ENCODE assay signal across 8 cellular contexts in the genomic region with DNA sequence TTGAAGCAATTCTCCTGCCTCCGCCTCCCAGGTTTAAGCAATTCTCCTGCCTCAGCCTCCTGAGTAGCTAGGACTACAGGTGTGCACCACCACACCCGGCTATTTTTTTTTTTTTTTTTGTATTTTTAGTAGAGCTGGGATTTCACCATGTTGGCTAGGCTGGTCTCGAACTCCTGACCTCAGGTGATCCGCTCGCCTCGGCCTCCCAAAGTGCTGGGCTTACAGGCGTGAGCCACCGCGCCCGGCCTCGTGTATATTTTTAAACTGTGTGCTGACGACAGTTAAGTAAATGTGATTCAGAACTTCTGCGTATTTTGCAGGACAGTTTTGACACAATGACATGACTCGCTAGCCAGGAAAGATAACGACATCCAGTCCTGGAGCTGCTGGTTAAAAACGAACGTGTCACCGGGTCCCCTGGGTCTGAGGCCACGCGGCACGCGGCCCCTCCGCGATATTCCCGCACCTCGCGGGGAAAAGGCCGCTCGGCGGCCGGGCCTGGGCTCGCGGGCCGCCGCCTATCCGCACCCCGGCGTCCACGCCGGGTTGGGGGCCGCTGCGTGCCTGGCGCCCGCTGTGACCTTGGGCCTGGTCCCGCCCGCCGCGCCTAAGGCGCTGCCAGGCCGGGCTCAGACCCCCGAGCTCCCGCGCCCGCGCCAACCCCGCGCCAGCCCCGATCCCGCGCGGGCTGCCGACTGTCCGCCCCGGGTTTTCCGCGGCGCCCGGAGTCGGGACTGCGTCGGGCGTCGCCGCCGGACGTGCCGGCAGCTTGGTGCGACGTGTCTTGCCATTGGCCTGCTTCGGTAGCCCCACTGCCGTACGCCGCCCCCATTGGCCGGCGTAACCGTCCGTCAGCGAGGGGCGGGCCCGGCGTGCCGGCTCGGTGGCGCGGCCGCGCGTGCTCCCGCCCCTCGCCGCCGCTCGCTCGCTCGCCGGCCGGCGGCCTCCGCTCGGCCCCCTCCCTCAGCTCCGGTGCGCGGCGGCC. TPM values are rescaled to one million over a fixed set of nuclear protein-coding genes. Genes with fewer than 3 reads are reported as not detected.
A peak's percentile ranks its signal among the peaks of the same experiment; 100 is the strongest.
DNase-seq lines count a peak whose midpoint lies in the region; ATAC-seq and TF ChIP-seq lines count a peak whose summit lies in the region.

Gene FOXK2, plus strand, starts transcription at position 907 of the 985 bp plus-strand sequence. CDS start 157 bp downstream, outside the sequence.

- peak in 3 of 6 experiments; percentile 10 to 27 (median 21) for TF ChIP-seq CTCF in esophagus squamous epithelium (IDR thresholded peaks at IDR 0.05)

- H3K9me3 ChIP-seq in esophagus squamous epithelium = no peaks in the 10 kb centered on the region

- H3K27ac ChIP-seq in esophagus squamous epithelium = peak within 1 kb of the TSS; percentile 86 to 98 (median 96)

- no peaks in the 10 kb centered on the region for H3K27me3 ChIP-seq in esophagus squamous epithelium

- H3K36me3 ChIP-seq in esophagus squamous epithelium = no peaks in the 10 kb centered on the region

- ATAC-seq in GM21717 (IDR thresholded peaks at IDR 0.05; ENCODE audit: unreplicated experiment) = peak; percentile 85

- peaks cover 10 to 43% (median 11%) of the 10 kb centered on the region in 3 donors for H3K4me1 ChIP-seq in esophagus squamous epithelium

- peak within 1 kb of the TSS; percentile 56 to 94 (median 82) for H3K4me3 ChIP-seq in esophagus squamous epithelium

- TF ChIP-seq POLR2A in esophagus squamous epithelium (IDR thresholded peaks at IDR 0.05) = peak in 3 of 4 donors; percentile 28 to 87 (median 75)

- peak; percentile 88 for DNase-seq in DMS53 treated with DMSO at 0.1 percent for 48 hours (lab: John Stamatoyannopoulos, UW; ENCODE audit: unreplicated experiment)
- DNase-seq in KG1 (lab: John Stamatoyannopoulos, UW) = peak; percentile 87
- DNase-seq in RPMI7951 (ENCODE audit: low read depth) = peak; percentile 91
- DNase-seq in activated T-helper 1 cell treated with Interleukin-2 at 50 U/mL for 16 hours (ENCODE audit: low read depth) = peak; percentile 95
- DNase-seq in esophagus squamous epithelium (lab: John Stamatoyannopoulos, UW) = peak; percentile 28
- peak; percentile 93 for DNase-seq in myocyte (ENCODE audit: low read depth)
- DNase-seq in stimulated activated CD8-positive, alpha-beta memory T cell treated with anti-CD3 and anti-CD28 coated beads, Interleukin-7, amount 100 ng/mL, for 24 hours (ENCODE audit: low read depth) = peak; percentile 81

- 10 to 12% methylated on average over 15 to 19 of the region's 114 CpGs for WGBS in esophagus squamous epithelium, 2 donors

- intact Hi-C loops in esophagus squamous epithelium (cut with DNase I) = no loop called here

RNA-seq across cellular contexts. Expression of gene FOXK2, which starts in this region (rescaled TPM):
- 17.1 and 17.8 TPM in 2 replicates for total RNA-seq in RPMI7951 (2014; rRNA removed; shearing (Covaris generic))
- total RNA-seq in esophagus squamous epithelium (10 to 100 TPM; 26.3 to 38.2 (median 34.5) TPM), myocyte (34.8 and 53.8 TPM in 2 replicates)
- polyA plus RNA-seq in myocyte (2012) = 32.3 TPM

Comparison
In these comparisons a context has a peak if more than half of its experiments do, and no peak if none do; other contexts are left out.
1. Peak in every context shown above with its lines: DNase-seq, ATAC-seq, H3K4me3 ChIP-seq and H3K27ac ChIP-seq.
2. DNase-seq: peak in every context shown above with its lines; median percentile 95 in activated T-helper 1 cell treated with Interleukin-2 at 50 U/mL for 16 hours; 93 in myocyte; 91 in RPMI7951; 88 in DMS53 treated with DMSO at 0.1 percent for 48 hours; 87 in KG1; 81 in stimulated activated CD8-positive, alpha-beta memory T cell treated with anti-CD3 and anti-CD28 coated beads, Interleukin-7, amount 100 ng/mL, for 24 hours; 28 in esophagus squamous epithelium.